1 cellular context compared by ENCODE assay signal in genomic region chr22:46058591-46059519, GRCh38.
TF ChIP-seq lines count a peak whose summit lies in the region.

No MANE protein-coding gene starts in this region.

TF ChIP-seq in HEK293, 187 proteins besides CTCF, POLR2A, EP300 and RAD21 (continued from another document):
- TF ChIP-seq ZSCAN5A (tag by site-specific recombination; IDR thresholded peaks at IDR 0.05): no peak
- no peak for TF ChIP-seq ZNF140 (tag by site-specific recombination; IDR thresholded peaks at IDR 0.05)
- peak; percentile 48; the same call in 1 of the 2 replicates for TF ChIP-seq ZNF600 (tag by site-specific recombination; IDR thresholded peaks at IDR 0.05)
- TF ChIP-seq ZNF121 (tag by site-specific recombination; IDR thresholded peaks at IDR 0.05): no peak
- peak; percentile 58; the same call in 1 of the 2 replicates for TF ChIP-seq HIC1 (tag by site-specific recombination; IDR thresholded peaks at IDR 0.05)
- TF ChIP-seq ZBTB7A (tag by site-specific recombination; IDR thresholded peaks at IDR 0.05; ENCODE audit: low read depth): no peak
- peak; percentile 72; the same call in 1 of the 2 replicates for TF ChIP-seq ZIC2 (tag by site-specific recombination; IDR thresholded peaks at IDR 0.05)
- no peak for TF ChIP-seq ZNF660 (tag by site-specific recombination; IDR thresholded peaks at IDR 0.05)
- 0 out of 2 replicates have a peak, but pooled peaks have one; percentile 34 for TF ChIP-seq ZBTB20 (tag by site-specific recombination; IDR thresholded peaks at IDR 0.05)
- TF ChIP-seq ZBTB21 (tag by site-specific recombination; IDR thresholded peaks at IDR 0.05): no peak
- TF ChIP-seq ZNF335 (tag by site-specific recombination; conservative IDR thresholded peaks at IDR 0.05): peak; percentile 69
- no peak for TF ChIP-seq ATF2 (tag by site-specific recombination; IDR thresholded peaks at IDR 0.05; ENCODE audit: low read depth)
